In genomic region chr21:29748391-29749167, GRCh38 we compare ENCODE assay signal across 16 cellular contexts.
A peak's percentile ranks its signal among the peaks of the same experiment; 100 is the strongest.
DNase-seq lines count a peak whose midpoint lies in the region; ATAC-seq and TF ChIP-seq lines count a peak whose summit lies in the region.
"Had no signal": no experiment of that assay in that cellular context is flagged by ENCODE, and none has a peak within 500 bp of the region (broad histone marks: within the 10 kb centered on the region; RNA-seq: fewer than 3 reads in every experiment).

No MANE protein-coding gene starts in this region.

- no peak for TF ChIP-seq POLR2A in body of pancreas (IDR thresholded peaks at IDR 0.05)
- TF ChIP-seq POLR2A in gastroesophageal sphincter (IDR thresholded peaks at IDR 0.05), result no peak

- ATAC-seq in body of pancreas, result peak; percentile 52
- ATAC-seq in gastroesophageal sphincter, result peak; percentile 39
- ATAC-seq in HG02884 (IDR thresholded peaks at IDR 0.05; ENCODE audit: unreplicated experiment), result no peak
- ATAC-seq: CD8-positive, alpha-beta T cell; GM23338 had no signal

- H3K4me3 ChIP-seq in body of pancreas (no peak overlapping the region), gastroesophageal sphincter (no peak overlapping the region), retinal pigment epithelial cell (ENCODE audit: low read length) (no peak overlapping the region)
- H3K4me3 ChIP-seq: GM23338, PC-9 had no signal

- H3K36me3 ChIP-seq in body of pancreas (replicated peaks in 1 of 2; ENCODE audit: insufficient read depth in 1 of 2, low read depth in 2 of 2) (no peaks in the 10 kb centered on the region), gastroesophageal sphincter (no peaks in the 10 kb centered on the region)

- DNase-seq in body of pancreas, result peak in 1 of 4 donors; percentile 13
- peak; percentile 2 for DNase-seq in retinal pigment epithelial cell (ENCODE audit: low read depth)
- no peak for DNase-seq in NCI-H524 (lab: John Stamatoyannopoulos, UW)
- DNase-seq in activated CD4-positive, alpha-beta T cell treated with anti-CD3 and anti-CD28 coated beads for 48 hours, result no peak
- DNase-seq: CD8-positive, alpha-beta T cell; DMS 273 treated with DMSO at 0.1 percent for 48 hours; KBM-7; NCI-H1092 treated with DMSO at 0.1 percent for 48 hours; NCI-H1694; NCI-H2107; NCI-H774; PC-9 had no signal

- TF ChIP-seq EP300 in gastroesophageal sphincter (IDR thresholded peaks at IDR 0.05), result no peak

- intact Hi-C loops in body of pancreas (cut with DNase I), result no loop called here

- peaks cover 6% of the 10 kb centered on the region for H3K4me1 ChIP-seq in body of pancreas
- no peaks in the 10 kb centered on the region for H3K4me1 ChIP-seq in gastroesophageal sphincter

- H3K9me3 ChIP-seq in body of pancreas (no peaks in the 10 kb centered on the region), gastroesophageal sphincter (no peaks in the 10 kb centered on the region)

- 50 to 51% methylated on average over 8 of the region's 8 CpGs for WGBS in body of pancreas, 2 donors
- WGBS in gastroesophageal sphincter (ENCODE audit: low coverage in 1 of 2), 2 donors, result 44 to 51% methylated on average over 8 of the region's 8 CpGs

- TF ChIP-seq CTCF in body of pancreas (IDR thresholded peaks at IDR 0.05) (no peak), gastroesophageal sphincter (IDR thresholded peaks at IDR 0.05) (no peak), retinal pigment epithelial cell (conservative IDR thresholded peaks at IDR 0.05; ENCODE audit: low read depth, low read length) (no peak)

- H3K27ac ChIP-seq in angular gyrus (ENCODE audit: low read depth, low read length) (peak overlapping the region; percentile 15), body of pancreas (peak overlapping the region in 3 of 4 donors; percentile 31 to 69 (median 45)), gastroesophageal sphincter (no peak overlapping the region)
- H3K27ac ChIP-seq: PC-9 had no signal

- H3K27me3 ChIP-seq in body of pancreas (no peaks in the 10 kb centered on the region), gastroesophageal sphincter (no peaks in the 10 kb centered on the region)

Comparison
In these comparisons a context has a peak if more than half of its experiments do, and no peak if none do; other contexts are left out.
1. H3K27ac ChIP-seq: peak in angular gyrus (single experiment) and body of pancreas (3 of 4); none in gastroesophageal sphincter (0 of 4).